In genomic region chr1:7565099-7565750, GRCh38 we compare ENCODE assay signal across 16 cellular contexts.
DNase-seq lines count a peak whose midpoint lies in the region; FAIRE-seq and TF ChIP-seq lines count a peak whose summit lies in the region.
"Had no signal": no experiment of that assay in that cellular context is flagged by ENCODE, and none has a peak within 500 bp of the region (broad histone marks: within the 10 kb centered on the region; RNA-seq: fewer than 3 reads in every experiment).

No MANE protein-coding gene starts in this region.

- no peaks in the 10 kb centered on the region for H4K20me1 ChIP-seq in BLaER1

- H3K4me3 ChIP-seq in BLaER1: no peak overlapping the region
- H3K4me3 ChIP-seq: BLaER1 treated with 17β-estradiol and CSF1 and Interleukin-3, amounts not matched to agents 10 nM and 100 nM; GM23248; HAP-1 had no signal

- DNase-seq in activated effector memory CD4-positive, alpha-beta T cell treated with anti-CD3 and anti-CD28 coated beads, Interleukin-2, amount 50 U/mL, for 16 hours: peak; percentile 52
- no peak for DNase-seq in activated effector memory CD4-positive, alpha-beta T cell treated with Interleukin-2 at 50 U/mL for 16 hours
- DNase-seq in glutamatergic neuron (peak; percentile 4), posterior vena cava (ENCODE audit: low spot score) (peak; percentile 52), GM19239 (ENCODE audit: insufficient read length, low spot score) (no peak), 8988T (no peak), OCI-M1 (lab: John Stamatoyannopoulos, UW) (no peak)
- DNase-seq: Calu3; CD8-positive, alpha-beta T cell; DMS79 treated with DMSO at 0.1 percent for 48 hours; GF-D8; GM23248 had no signal

- peaks cover 14% of the 10 kb centered on the region for H3K4me1 ChIP-seq in BLaER1
- H3K4me1 ChIP-seq: HAP-1 had no signal

- H3K9me3 Mint-ChIP-seq in glutamatergic neuron (ENCODE audit: unreplicated experiment): peaks cover 3% of the 10 kb centered on the region
- H3K9me3 Mint-ChIP-seq: CD8-positive, alpha-beta T cell had no signal

- no peak overlapping the region for H3K4me3 Mint-ChIP-seq in glutamatergic neuron (ENCODE audit: unreplicated experiment)
- H3K4me3 Mint-ChIP-seq: CD8-positive, alpha-beta T cell had no signal

- FAIRE-seq in GM19239 (lab: Jason Lieb, UNC): no peak

- H3K4me2 ChIP-seq in BLaER1: no peak overlapping the region
- H3K4me2 ChIP-seq: BLaER1 treated with 17β-estradiol and CSF1 and Interleukin-3, amounts not matched to agents 10 nM and 100 nM had no signal

- no peaks in the 10 kb centered on the region for H3K36me3 Mint-ChIP-seq in glutamatergic neuron (ENCODE audit: unreplicated experiment)
- H3K36me3 Mint-ChIP-seq: CD8-positive, alpha-beta T cell had no signal

- H3K9me3 ChIP-seq in BLaER1: no peaks in the 10 kb centered on the region
- H3K9me3 ChIP-seq: HAP-1 had no signal

- intact Hi-C loops in posterior vena cava (cut with DNase I): no loop called here

- H3K36me3 ChIP-seq in BLaER1: no peaks in the 10 kb centered on the region
- H3K36me3 ChIP-seq: BLaER1 treated with 17β-estradiol and CSF1 and Interleukin-3, amounts not matched to agents 10 nM and 100 nM; HAP-1 had no signal

- TF ChIP-seq CTCF in glutamatergic neuron (IDR thresholded peaks at IDR 0.05; ENCODE audit: partially characterized antibody, unreplicated experiment): no peak

- peak overlapping the region; percentile 30; the same call in 1 of the 2 replicates for H3K27ac ChIP-seq in BLaER1
- H3K27ac ChIP-seq: 22Rv1; BLaER1 treated with 17β-estradiol and CSF1 and Interleukin-3, amounts not matched to agents 10 nM and 100 nM; GM23248 had no signal

- peaks cover 1% of the 10 kb centered on the region for H3K27me3 Mint-ChIP-seq in glutamatergic neuron (ENCODE audit: unreplicated experiment)

- no peak overlapping the region for H3K9ac ChIP-seq in BLaER1
- H3K9ac ChIP-seq: BLaER1 treated with 17β-estradiol and CSF1 and Interleukin-3, amounts not matched to agents 10 nM and 100 nM; GM23248 had no signal

- no peak overlapping the region for H3K27ac Mint-ChIP-seq in glutamatergic neuron (ENCODE audit: unreplicated experiment)
- H3K27ac Mint-ChIP-seq: CD8-positive, alpha-beta T cell had no signal

- peaks cover 2% of the 10 kb centered on the region for H3K4me1 Mint-ChIP-seq in glutamatergic neuron (ENCODE audit: low read depth, unreplicated experiment)

- H3K27me3 ChIP-seq in BLaER1: no peaks in the 10 kb centered on the region
- H3K27me3 ChIP-seq: BLaER1 treated with 17β-estradiol and CSF1 and Interleukin-3, amounts not matched to agents 10 nM and 100 nM had no signal

Comparison
In these comparisons a context has a peak if more than half of its experiments do, and no peak if none do; other contexts are left out.
1. DNase-seq: peak in activated effector memory CD4-positive, alpha-beta T cell treated with anti-CD3 and anti-CD28 coated beads, Interleukin-2, amount 50 U/mL, for 16 hours (single experiment), glutamatergic neuron (single experiment) and posterior vena cava (single experiment); none in activated effector memory CD4-positive, alpha-beta T cell treated with Interleukin-2 at 50 U/mL for 16 hours (single experiment), GM19239 (single experiment), 8988T (single experiment) and OCI-M1 (single experiment).